Comparison of ENCODE assay signal across 1 cellular context in the genomic region with DNA sequence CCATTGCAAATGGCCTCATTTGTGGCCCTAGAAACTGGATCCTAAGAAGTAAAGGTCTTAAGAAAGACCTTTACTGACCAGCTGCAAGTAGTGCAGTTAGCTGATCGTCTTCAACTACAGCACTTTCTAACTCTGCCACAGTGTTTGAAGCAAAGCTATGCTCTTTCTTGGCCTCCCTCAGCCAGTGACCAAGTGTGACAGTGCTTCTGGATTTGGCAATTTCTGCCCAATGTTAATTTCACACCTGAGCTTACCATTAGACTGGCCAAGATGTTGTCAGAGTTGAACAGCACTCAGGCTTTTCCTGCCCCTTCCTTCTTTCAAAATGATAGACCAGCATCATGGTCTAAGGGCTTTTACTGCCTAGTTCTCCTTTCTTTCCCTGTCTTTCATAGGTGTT.
TF ChIP-seq lines count a peak whose summit lies in the region.

No MANE protein-coding gene starts in this region.

TF ChIP-seq in SK-N-SH treated with all-trans-retinoic acid at 6 μM for 48 hours, 23 proteins besides CTCF, POLR2A, EP300 and RAD21 (continued from another document):
- TF ChIP-seq, protein P1, sequence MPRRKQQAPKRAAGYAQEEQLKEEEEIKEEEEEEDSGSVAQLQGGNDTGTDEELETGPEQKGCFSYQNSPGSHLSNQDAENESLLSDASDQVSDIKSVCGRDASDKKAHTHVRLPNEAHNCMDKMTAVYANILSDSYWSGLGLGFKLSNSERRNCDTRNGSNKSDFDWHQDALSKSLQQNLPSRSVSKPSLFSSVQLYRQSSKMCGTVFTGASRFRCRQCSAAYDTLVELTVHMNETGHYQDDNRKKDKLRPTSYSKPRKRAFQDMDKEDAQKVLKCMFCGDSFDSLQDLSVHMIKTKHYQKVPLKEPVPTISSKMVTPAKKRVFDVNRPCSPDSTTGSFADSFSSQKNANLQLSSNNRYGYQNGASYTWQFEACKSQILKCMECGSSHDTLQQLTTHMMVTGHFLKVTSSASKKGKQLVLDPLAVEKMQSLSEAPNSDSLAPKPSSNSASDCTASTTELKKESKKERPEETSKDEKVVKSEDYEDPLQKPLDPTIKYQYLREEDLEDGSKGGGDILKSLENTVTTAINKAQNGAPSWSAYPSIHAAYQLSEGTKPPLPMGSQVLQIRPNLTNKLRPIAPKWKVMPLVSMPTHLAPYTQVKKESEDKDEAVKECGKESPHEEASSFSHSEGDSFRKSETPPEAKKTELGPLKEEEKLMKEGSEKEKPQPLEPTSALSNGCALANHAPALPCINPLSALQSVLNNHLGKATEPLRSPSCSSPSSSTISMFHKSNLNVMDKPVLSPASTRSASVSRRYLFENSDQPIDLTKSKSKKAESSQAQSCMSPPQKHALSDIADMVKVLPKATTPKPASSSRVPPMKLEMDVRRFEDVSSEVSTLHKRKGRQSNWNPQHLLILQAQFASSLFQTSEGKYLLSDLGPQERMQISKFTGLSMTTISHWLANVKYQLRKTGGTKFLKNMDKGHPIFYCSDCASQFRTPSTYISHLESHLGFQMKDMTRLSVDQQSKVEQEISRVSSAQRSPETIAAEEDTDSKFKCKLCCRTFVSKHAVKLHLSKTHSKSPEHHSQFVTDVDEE (CRISPR knock-in tag; IDR thresholded peaks at IDR 0.05), result no peak
- no peak for TF ChIP-seq ZC3H10 (CRISPR knock-in tag; IDR thresholded peaks at IDR 0.05)
